8 cellular contexts compared by ENCODE assay signal in the genomic region with DNA sequence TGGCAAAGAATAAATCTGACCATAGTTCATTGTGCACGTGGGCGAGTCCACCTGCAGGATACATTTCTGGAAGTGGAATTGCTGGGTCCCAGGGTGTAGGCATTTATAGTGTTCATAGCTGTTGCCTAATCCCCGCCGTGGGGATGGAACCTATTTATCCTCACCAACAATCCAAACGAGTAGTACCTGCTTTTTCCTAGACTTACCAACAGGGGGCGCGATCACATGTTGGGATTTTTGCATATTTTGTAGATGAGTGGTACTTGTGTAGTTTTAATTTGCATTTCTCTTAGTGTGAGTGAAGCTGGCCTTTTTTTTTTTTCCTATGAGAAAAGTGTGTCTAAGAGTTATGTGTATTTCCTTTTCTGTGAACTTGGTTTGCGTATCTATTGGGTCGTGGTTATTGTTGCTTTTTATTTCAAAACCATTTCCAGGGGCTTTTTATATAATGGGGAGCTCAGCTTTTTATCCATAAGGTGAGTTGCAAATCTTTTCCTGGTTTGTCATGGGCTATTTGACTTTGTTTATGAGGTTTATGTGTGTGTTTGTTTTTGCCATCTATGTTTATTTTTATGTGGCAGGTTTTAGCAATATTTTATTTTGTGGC.
DNase-seq lines count a peak whose midpoint lies in the region; ATAC-seq and TF ChIP-seq lines count a peak whose summit lies in the region.

No MANE protein-coding gene starts in this region.

- TF ChIP-seq CTCF in RWPE1 (conservative IDR thresholded peaks at IDR 0.05; ENCODE audit: low read depth) (peak; percentile 61), fibroblast of the aortic adventitia (IDR thresholded peaks at IDR 0.05; ENCODE audit: insufficient read depth, low read length) (peak; percentile 72), tibial artery (IDR thresholded peaks at IDR 0.05) (peak; percentile 70 to 71)

- ATAC-seq in GM21423 (IDR thresholded peaks at IDR 0.05; ENCODE audit: unreplicated experiment) = no peak

- no peaks in the 10 kb centered on the region for H3K36me3 ChIP-seq in tibial artery

- CTCF ChIA-PET in RWPE1 (lab: Yijun Ruan, JAX) = interaction anchor here (0.6 to 1.3 kb wide), 17 partner anchors 8 to 704 kb away, joined by 3 to 9 read pairs (median 4); no protein-coding TSS in a partner anchor

- no peaks in the 10 kb centered on the region for H3K9me3 ChIP-seq in tibial artery

- intact Hi-C loops in tibial artery (cut with DNase I; ENCODE audit: low total_unique reads) = no loop called here

- H3K27ac ChIP-seq in RWPE1 = no peak overlapping the region
- H3K27ac ChIP-seq in tibial artery = no peak overlapping the region

- POLR2A ChIA-PET in RWPE1 (lab: Yijun Ruan, JAX; ENCODE audit: low non-redundant PET) = interaction anchor here (0.7 to 0.8 kb wide), 2 partner anchors 90 to 99 kb away, joined by 3 read pairs; no protein-coding TSS in a partner anchor

- DNase-seq in COLO668 (lab: John Stamatoyannopoulos, UW; ENCODE audit: unreplicated experiment) = peak; percentile 28
- peak; percentile 78 for DNase-seq in HT-29 (ENCODE audit: low spot score)
- DNase-seq in RWPE1 (ENCODE audit: low spot score) = peak; percentile 59
- peak; percentile 16 to 44 for DNase-seq in activated T-helper 1 cell treated with anti-CD3 and anti-CD28 coated beads, Interleukin-2, amount 50 U/mL, for 16 hours (ENCODE audit: low read depth in 1 of 2, low spot score in 1 of 2)
- DNase-seq in fibroblast of the aortic adventitia (ENCODE audit: low read depth) = peak; percentile 87
- peak; percentile 33 for DNase-seq in occipital lobe (lab: John Stamatoyannopoulos, UW)
- peak in 1 of 2 donors; percentile 64 for DNase-seq in tibial artery

- peaks cover 0 to 37% of the 10 kb centered on the region in 2 donors for H3K27me3 ChIP-seq in tibial artery

- no peaks in the 10 kb centered on the region for H3K4me1 ChIP-seq in tibial artery

- H3K4me3 ChIP-seq in fibroblast of the aortic adventitia (ENCODE audit: low read depth, low read length) = no peak overlapping the region
- no peak overlapping the region for H3K4me3 ChIP-seq in tibial artery
